11 cellular contexts compared by ENCODE assay signal in genomic region chr14:65267856-65268255, GRCh38.
"Had no signal": no experiment of that assay in that cellular context is flagged by ENCODE, and none has a peak within 500 bp of the region (broad histone marks: within the 10 kb centered on the region; RNA-seq: fewer than 3 reads in every experiment).

No MANE protein-coding gene starts in this region.

- H3K36me3 ChIP-seq: esophagus muscularis mucosa, sigmoid colon, tibial artery had no signal

- H3K4me1 ChIP-seq: esophagus muscularis mucosa, foreskin keratinocyte, sigmoid colon, tibial artery had no signal

- H3K4me3 Mint-ChIP-seq: activated CD8-positive, alpha-beta T cell treated with anti-CD3 and anti-CD28 coated beads for 36 hours; activated T-cell treated with anti-CD3 and anti-CD28 coated beads, Interleukin-2, amount 50 U/mL, for 72 hours; stimulated activated memory B cell treated with anti-CD40 and anti-IgM and Interleukin-4, amounts not matched to agents 10 μg/mL and 1 μg/mL and 100 μg/mL, for 72 hours; WTC11 had no signal

- H3K4me3 ChIP-seq: esophagus muscularis mucosa, sigmoid colon, tibial artery had no signal

- ATAC-seq: activated CD8-positive, alpha-beta T cell treated with anti-CD3 and anti-CD28 coated beads for 36 hours; activated T-cell treated with anti-CD3 and anti-CD28 coated beads, Interleukin-2, amount 50 U/mL, for 72 hours; foreskin keratinocyte; stimulated activated memory B cell treated with anti-CD40 and anti-IgM and Interleukin-4, amounts not matched to agents 10 μg/mL and 1 μg/mL and 100 μg/mL, for 72 hours; WTC11 had no signal

- H3K9me3 ChIP-seq: esophagus muscularis mucosa, sigmoid colon, tibial artery had no signal

- H3K27me3 ChIP-seq: esophagus muscularis mucosa, foreskin keratinocyte, sigmoid colon, tibial artery had no signal

- H3K27me3 Mint-ChIP-seq: activated CD8-positive, alpha-beta T cell treated with anti-CD3 and anti-CD28 coated beads for 36 hours; stimulated activated memory B cell treated with anti-CD40 and anti-IgM and Interleukin-4, amounts not matched to agents 10 μg/mL and 1 μg/mL and 100 μg/mL, for 72 hours had no signal

- H3K27ac ChIP-seq: esophagus muscularis mucosa, foreskin keratinocyte, sigmoid colon, tibial artery had no signal

- H3K27ac Mint-ChIP-seq: activated CD8-positive, alpha-beta T cell treated with anti-CD3 and anti-CD28 coated beads for 36 hours; activated T-cell treated with anti-CD3 and anti-CD28 coated beads, Interleukin-2, amount 50 U/mL, for 72 hours; stimulated activated memory B cell treated with anti-CD40 and anti-IgM and Interleukin-4, amounts not matched to agents 10 μg/mL and 1 μg/mL and 100 μg/mL, for 72 hours; WTC11 had no signal

- H3K36me3 Mint-ChIP-seq: WTC11 had no signal

- H3K4me1 Mint-ChIP-seq: WTC11 had no signal

- DNase-seq: activated CD4-positive, alpha-beta T cell treated with anti-CD3 and anti-CD28 coated beads for 48 hours; activated CD8-positive, alpha-beta memory T cell treated with anti-CD3 and anti-CD28 coated beads, Interleukin-2, amount 50 U/mL, for 4 hours; activated CD8-positive, alpha-beta T cell treated with anti-CD3 and anti-CD28 coated beads for 36 hours; activated T-cell treated with anti-CD3 and anti-CD28 coated beads, Interleukin-2, amount 50 U/mL, for 72 hours; aorta; foreskin keratinocyte; sigmoid colon; tibial artery had no signal

- H3K9me3 Mint-ChIP-seq: activated T-cell treated with anti-CD3 and anti-CD28 coated beads, Interleukin-2, amount 50 U/mL, for 72 hours; stimulated activated memory B cell treated with anti-CD40 and anti-IgM and Interleukin-4, amounts not matched to agents 10 μg/mL and 1 μg/mL and 100 μg/mL, for 72 hours; WTC11 had no signal
